Comparison of ENCODE assay signal across 6 cellular contexts in genomic region chr21:40605094-40605493, GRCh38.
"Had no signal": no experiment of that assay in that cellular context is flagged by ENCODE, and none has a peak within 500 bp of the region (broad histone marks: within the 10 kb centered on the region; RNA-seq: fewer than 3 reads in every experiment).

No MANE protein-coding gene starts in this region.

- DNase-seq: IMR-90, KBM-7, KG1 had no signal

- H3K4me3 ChIP-seq: K562 had no signal

- H3K27ac ChIP-seq: HL-60 had no signal

- ATAC-seq: K562 had no signal

- FAIRE-seq: HTR-8/SVneo, K562 had no signal
